Comparison of ENCODE assay signal across 21 cellular contexts in genomic region chr3:177256991-177257390, GRCh38. TPM values are rescaled to one million over a fixed set of nuclear protein-coding genes. Genes with fewer than 3 reads are reported as not detected.
A peak's percentile ranks its signal among the peaks of the same experiment; 100 is the strongest.
DNase-seq lines count a peak whose midpoint lies in the region; ATAC-seq, FAIRE-seq and TF ChIP-seq lines count a peak whose summit lies in the region.
"Had no signal": no experiment of that assay in that cellular context is flagged by ENCODE, and none has a peak within 500 bp of the region (broad histone marks: within the 10 kb centered on the region; RNA-seq: fewer than 3 reads in every experiment).

No MANE protein-coding gene starts in this region.

- H4K20me1 ChIP-seq in K562 (replicated peaks; ENCODE audit: control insufficient read depth, insufficient read depth, low read length) = no peaks in the 10 kb centered on the region

- H3K79me2 ChIP-seq in K562 (ENCODE audit: control insufficient read depth, insufficient read depth, low read length) = no peaks in the 10 kb centered on the region

- H3K36me3 ChIP-seq in BJ (ENCODE audit: control insufficient read depth, insufficient read depth, low read length) (no peaks in the 10 kb centered on the region), K562 (ENCODE audit: control insufficient read depth, insufficient read depth, low read length) (no peaks in the 10 kb centered on the region)
- H3K36me3 ChIP-seq: BE2C, HAP-1, MG63, SJSA1 had no signal

- TF ChIP-seq RAD21 in K562 (CRISPR knock-in tag; conservative IDR thresholded peaks at IDR 0.05 in 1 of 2, IDR thresholded peaks at IDR 0.05 in 1 of 2) = no peak

- H3K27me3 ChIP-seq in BJ (ENCODE audit: control insufficient read depth, insufficient read depth, low read length) = no peaks in the 10 kb centered on the region
- H3K27me3 ChIP-seq in K562 (ENCODE audit: control insufficient read depth in 2 of 2, insufficient read depth in 2 of 2, low read length in 2 of 2) = no peaks in the 10 kb centered on the region
- H3K27me3 ChIP-seq: BE2C, MG63, SJSA1 had no signal

- POLR2A ChIA-PET in BJ (lab: Charles Lee) (no interaction called here), K562 (lab: Yijun Ruan, JAX) (no interaction called here)

- H3K9ac ChIP-seq in K562 (ENCODE audit: insufficient read depth in 1 of 2, low read depth in 2 of 2, low read length in 2 of 2) = no peak overlapping the region

- no TSS peak for BruUV-seq in K562 (replicated peaks; lab: Mats Ljungman, UMichigan)

- 0 out of 3 replicates have a peak, but pooled peaks have one; percentile 24 for ATAC-seq in K562
- no peak for ATAC-seq in stimulated activated effector memory CD8-positive, alpha-beta T cell treated with anti-CD3 and anti-CD28 coated beads, Interleukin-12 subunit alpha, Interleukin-12 subunit beta, amount 100 ng/mL, for 72 hours
- no peak for ATAC-seq in GM19452 (IDR thresholded peaks at IDR 0.05; ENCODE audit: unreplicated experiment)
- ATAC-seq: CD8-positive, alpha-beta T cell; HepG2 had no signal

- H2AFZ ChIP-seq in K562 (ENCODE audit: low read depth, low read length) = peak overlapping the region; percentile 62

- CTCF ChIA-PET in BJ (lab: Yijun Ruan, JAX) = interaction anchor here (0.6 kb wide), 1 partner anchor 316 kb away, joined by 3 read pairs; no protein-coding TSS in a partner anchor
- CTCF ChIA-PET in K562 (lab: Yijun Ruan, JAX; ENCODE audit: low intra/inter-chr PET ratio) = no interaction called here

- WGBS in K562 (ENCODE audit: insufficient coverage, low coverage, missing lambda C conversion rate) = 53% methylated on average over 1 of the region's 1 CpG

- intact Hi-C loops in K562 (cut with micrococcal nuclease) = no loop called here

- no peak overlapping the region for H3K4me3 ChIP-seq in BJ (ENCODE audit: low read depth, low read length)
- H3K4me3 ChIP-seq in K562 = no peak overlapping the region
- H3K4me3 ChIP-seq: HAP-1, MG63, SJSA1 had no signal

- H3K4me1 ChIP-seq in K562 (replicated peaks in 1 of 2; ENCODE audit: control insufficient read depth in 2 of 2, insufficient read depth in 2 of 2, low read length in 2 of 2) = no peaks in the 10 kb centered on the region
- H3K4me1 ChIP-seq: BE2C, HAP-1, SJSA1 had no signal

- no peak overlapping the region for H3K27ac Mint-ChIP-seq in stimulated activated effector memory CD8-positive, alpha-beta T cell treated with anti-CD3 and anti-CD28 coated beads, Interleukin-12 subunit alpha, Interleukin-12 subunit beta, amount 100 ng/mL, for 72 hours
- H3K27ac Mint-ChIP-seq: CD8-positive, alpha-beta T cell had no signal

- H3K9me1 ChIP-seq in K562 (ENCODE audit: control insufficient read depth, insufficient read depth, low read length) = no peaks in the 10 kb centered on the region

- peak; percentile 12 for DNase-seq in BJ (ENCODE audit: low read depth)
- peak; percentile 25 for DNase-seq in NCI-H69 (lab: John Stamatoyannopoulos, UW)
- no peak for DNase-seq in K562 (ENCODE audit: extremely low read depth in 1 of 4, low spot score in 3 of 4)
- peak; percentile 18 for DNase-seq in left kidney (ENCODE audit: low read depth, low spot score)
- DNase-seq in stimulated activated effector memory CD8-positive, alpha-beta T cell treated with anti-CD3 and anti-CD28 coated beads, Interleukin-12 subunit alpha, Interleukin-12 subunit beta, amount 100 ng/mL, for 72 hours (ENCODE audit: low spot score in 2 of 2) = no peak
- no peak for DNase-seq in H54 (ENCODE audit: insufficient read length, low spot score)
- DNase-seq in NCI-H1930 (lab: John Stamatoyannopoulos, UW) = no peak
- DNase-seq: ACHN; BE2C; CD8-positive, alpha-beta T cell; MG63; NCI-H1436 treated with DMSO at 0.1 percent for 48 hours; NCI-H2107; NCI-H226; NCI-H748 treated with DMSO at 0.1 percent for 48 hours; RPMI8226; T-helper 1 cell had no signal

- no peaks in the 10 kb centered on the region for H3K4me1 Mint-ChIP-seq in stimulated activated effector memory CD8-positive, alpha-beta T cell treated with anti-CD3 and anti-CD28 coated beads, Interleukin-12 subunit alpha, Interleukin-12 subunit beta, amount 100 ng/mL, for 72 hours

- no peak for TF ChIP-seq POLR2A in K562 (conservative IDR thresholded peaks at IDR 0.05)
- no peak for TF ChIP-seq POLR2A in H54 (IDR thresholded peaks at IDR 0.05; ENCODE audit: low read depth, low read length)

- H3K9me3 Mint-ChIP-seq in stimulated activated effector memory CD8-positive, alpha-beta T cell treated with anti-CD3 and anti-CD28 coated beads, Interleukin-12 subunit alpha, Interleukin-12 subunit beta, amount 100 ng/mL, for 72 hours = no peaks in the 10 kb centered on the region
- H3K9me3 Mint-ChIP-seq: CD8-positive, alpha-beta T cell had no signal

- no peaks in the 10 kb centered on the region for H3K36me3 Mint-ChIP-seq in stimulated activated effector memory CD8-positive, alpha-beta T cell treated with anti-CD3 and anti-CD28 coated beads, Interleukin-12 subunit alpha, Interleukin-12 subunit beta, amount 100 ng/mL, for 72 hours
- H3K36me3 Mint-ChIP-seq: CD8-positive, alpha-beta T cell had no signal

- H3K9me3 ChIP-seq in K562 (replicated peaks; ENCODE audit: control insufficient read depth, insufficient read depth, low read depth, low read length) = 0 out of 2 replicates have a peak, but pooled peaks cover 2% of the 10 kb centered on the region
- H3K9me3 ChIP-seq: BE2C, HAP-1, SJSA1 had no signal

- H3K27ac ChIP-seq in K562 (ENCODE audit: extremely low read depth, low read depth, low read length) = no peak overlapping the region
- H3K27ac ChIP-seq: SJSA1 had no signal

- peak; percentile 58 for FAIRE-seq in K562 (lab: Jason Lieb, UNC)
- FAIRE-seq in H54 (lab: Jason Lieb, UNC) = no peak
- FAIRE-seq: HepG2 had no signal

- TF ChIP-seq CTCF in BJ (IDR thresholded peaks at IDR 0.05; ENCODE audit: insufficient read depth, low read depth, low read length) (no peak), K562 (IDR thresholded peaks at IDR 0.05 in 2 of 3, conservative IDR thresholded peaks at IDR 0.05 in 1 of 3; ENCODE audit: insufficient read depth in 2 of 3, low read depth in 1 of 3, low read length in 3 of 3) (no peak)

- no peak overlapping the region for H3K4me2 ChIP-seq in K562 (ENCODE audit: insufficient read depth, low read length)

- in situ Hi-C loops in K562 (cut with MboI) = no loop called here

- H3K4me3 Mint-ChIP-seq in stimulated activated effector memory CD8-positive, alpha-beta T cell treated with anti-CD3 and anti-CD28 coated beads, Interleukin-12 subunit alpha, Interleukin-12 subunit beta, amount 100 ng/mL, for 72 hours = no peak overlapping the region
- H3K4me3 Mint-ChIP-seq: CD8-positive, alpha-beta T cell had no signal

- TF ChIP-seq EP300 in K562 (IDR thresholded peaks at IDR 0.05; ENCODE audit: low read length) = no peak

TF ChIP-seq in K562, 482 proteins besides CTCF, POLR2A, EP300 and RAD21 (continues in another document):
- TF ChIP-seq CEBPB (tag; IDR thresholded peaks at IDR 0.05) (peak; percentile 36), CEBPG (CRISPR knock-in tag; IDR thresholded peaks at IDR 0.05) (no peak), CEBPG (tag; conservative IDR thresholded peaks at IDR 0.05 in 1 of 2, IDR thresholded peaks at IDR 0.05 in 1 of 2) (peak in 1 of 2 experiments; percentile 38; a peak in 1 of 4 replicates), SFPQ (IDR thresholded peaks at IDR 0.05; ENCODE audit: low read depth, low read length) (no peak)

RNA-seq across cellular contexts. Expression of gene TBL1XR1, which starts 59.7 kb away (rescaled TPM):
- 95.4 and 152 TPM in 2 replicates for polyA plus RNA-seq in BJ (2011; rRNA removed)
- 381 and 386 TPM in 2 replicates for polyA minus RNA-seq in BJ (2011; rRNA and poly(A)+ RNA removed)
- total RNA-seq in K562 (2011; cell fraction: chromatin; rRNA removed; ENCODE audit: low replicate concordance) = 113 and 226 TPM in 2 replicates
- total RNA-seq in K562 (2011; cell fraction: nucleolus; rRNA removed) = 55.0 and 70.3 TPM in 2 replicates
- 125 and 183 TPM in 2 replicates for total RNA-seq in K562 (2011; cell fraction: nucleoplasm; rRNA removed)
- 56.6 and 68.6 TPM in 2 replicates for total RNA-seq in K562 (2014; rRNA removed)
- total RNA-seq in K562 (2014; rRNA removed; fragmentation: Illumina TruSeq; extraction: Trizol) = 110 and 132 TPM in 2 replicates
- total RNA-seq in K562 (2015; rRNA removed; fragmentation: Illumina TruSeq; extraction: Trizol) = 74.0 and 83.3 TPM in 2 replicates
- total RNA-seq in K562 (2021) = 125 and 150 TPM in 2 replicates
- 129 and 171 TPM in 2 replicates for polyA plus RNA-seq in K562 (2011; rRNA removed)
- polyA plus RNA-seq in K562 (2011; cell fraction: cytosol; rRNA removed) = 42.5 and 49.5 TPM in 2 replicates
- polyA plus RNA-seq in K562 (2011; cell fraction: nucleus; rRNA removed) = 154 and 172 TPM in 2 replicates
- 19.3 and 54.6 TPM in 2 replicates for polyA plus RNA-seq in K562 (2012)
- 36.6 and 37.2 TPM in 2 replicates for polyA plus RNA-seq in K562 (2014; fragmentation: Illumina TruSeq; extraction: Trizol)
- polyA plus RNA-seq in K562 (2014; fragmentation: Nextera tagmentation; extraction: Ambion mirVana) = 10 to 100 TPM; 19.6 to 90.2 TPM
- 36.7 and 39.9 TPM in 2 replicates for polyA plus RNA-seq in K562 (2014; rRNA removed)
- 706 and 847 TPM in 2 replicates for polyA minus RNA-seq in K562 (2011; rRNA and poly(A)+ RNA removed)
- polyA minus RNA-seq in K562 (2011; cell fraction: cytosol; rRNA and poly(A)+ RNA removed) = 193 and 353 TPM in 2 replicates
- polyA minus RNA-seq in K562 (2011; cell fraction: nucleus; rRNA and poly(A)+ RNA removed) = 137 and 171 TPM in 2 replicates

Comparison
In these comparisons a context has a peak if more than half of its experiments do, and no peak if none do; other contexts are left out.
1. DNase-seq: peak in BJ (single experiment), NCI-H69 (single experiment) and left kidney (single experiment); none in K562 (0 of 4), stimulated activated effector memory CD8-positive, alpha-beta T cell treated with anti-CD3 and anti-CD28 coated beads, Interleukin-12 subunit alpha, Interleukin-12 subunit beta, amount 100 ng/mL, for 72 hours (0 of 2), H54 (single experiment) and NCI-H1930 (0 of 2).